Comparison of ENCODE assay signal across 8 cellular contexts in genomic region chr1:113043144-113043488, GRCh38. TPM values are rescaled to one million over a fixed set of nuclear protein-coding genes. Genes with fewer than 3 reads are reported as not detected.
DNase-seq lines count a peak whose midpoint lies in the region; TF ChIP-seq lines count a peak whose summit lies in the region.
"Not testable (repeated sequence)": the region's sequence is repeated elsewhere in the genome, so short reads cannot be mapped to it uniquely, and the experiment has no call there.

No MANE protein-coding gene starts in this region.

- H2BK5ac ChIP-seq in mesendoderm (ENCODE audit: low read length): peak overlapping the region; percentile 66

- not testable (repeated sequence) for H3K4me3 ChIP-seq in Caco-2 (ENCODE audit: low read depth, low read length); colonic mucosa; cardiac muscle cell; mesendoderm (ENCODE audit: low read length); neutrophil (ENCODE audit: low read depth in 1 of 2, low read length in 1 of 2)

- H3K9me3 ChIP-seq in Caco-2; KOPT-K1 (ENCODE audit: insufficient read depth, low read length, poor library complexity, severe bottlenecking); colonic mucosa; cardiac muscle cell (ENCODE audit: low read depth); neutrophil: not testable (repeated sequence)

- H3K36me3 ChIP-seq in Caco-2 (ENCODE audit: control insufficient read depth, insufficient read depth, low read length); KOPT-K1 (ENCODE audit: insufficient read depth, low read length); colonic mucosa; cardiac muscle cell; mesendoderm (ENCODE audit: control insufficient read depth, insufficient read depth, low read length); neutrophil: not testable (repeated sequence)

- POLR2A ChIA-PET in Caco-2 (lab: Charles Lee): interaction anchor here (0.7 to 1.6 kb wide), 3 partner anchors 16 to 31 kb away, joined by 3 to 5 read pairs (median 3); partner anchors contain the start of gene LRIG2

- H3K23ac ChIP-seq in mesendoderm (ENCODE audit: low read length): not testable (repeated sequence)

- H3K4me1 ChIP-seq in Caco-2 (peaks cover 55% of the 10 kb centered on the region), cardiac muscle cell (ENCODE audit: low read depth) (peaks cover 30% of the 10 kb centered on the region), mesendoderm (ENCODE audit: control insufficient read depth, low read depth, low read length) (peaks cover 26% of the 10 kb centered on the region), neutrophil (ENCODE audit: control insufficient read depth in 1 of 2, insufficient read depth in 1 of 2, low read depth in 1 of 2, low read length in 1 of 2) (peaks cover 50 to 53% of the 10 kb centered on the region in 2 experiments)
- H3K4me1 ChIP-seq in colonic mucosa: not testable (repeated sequence)

- peak overlapping the region; percentile 11 for H2BK15ac ChIP-seq in mesendoderm (replicated peaks; ENCODE audit: low read depth)

- H3K4me3 Mint-ChIP-seq in Caco-2 (ENCODE audit: unreplicated experiment): not testable (repeated sequence)

- intact Hi-C loops in Caco-2 (cut with micrococcal nuclease; ENCODE audit: unreplicated experiment): loop anchor here (2.0 to 5.0 kb wide), 2 partner anchors 30 to 66 kb away; partner anchors contain the start of gene LRIG2
- intact Hi-C loops in colonic mucosa (cut with DNase I): loop anchor here (2.0 to 10.0 kb wide), 3 partner anchors 88 to 231 kb away; partner anchors contain the start of gene SLC16A1

- not testable (repeated sequence) for H3K27me3 Mint-ChIP-seq in Caco-2 (ENCODE audit: insufficient read depth, unreplicated experiment)

- not testable (repeated sequence) for BruUV-seq in Caco-2 (replicated peaks; lab: Mats Ljungman, UMichigan)

- not testable (repeated sequence) for TF ChIP-seq CTCF in Caco-2 (IDR thresholded peaks at IDR 0.05; ENCODE audit: insufficient read depth in 1 of 2, low read depth in 1 of 2, low read length in 1 of 2, severe bottlenecking in 1 of 2, unreplicated experiment in 1 of 2); VCaP (conservative IDR thresholded peaks at IDR 0.05); colonic mucosa (IDR thresholded peaks at IDR 0.05); cardiac muscle cell (IDR thresholded peaks at IDR 0.05; ENCODE audit: low read depth, low read length); neutrophil (IDR thresholded peaks at IDR 0.05)

- CTCF ChIA-PET in Caco-2 (lab: Charles Lee): interaction anchor here (0.8 to 3.2 kb wide), 7 partner anchors 21 to 328 kb away, joined by 3 to 34 read pairs (median 5); partner anchors contain the start of genes LRIG2, PPM1J and SLC16A1

- not testable (repeated sequence) for H3K9ac ChIP-seq in colonic mucosa (ENCODE audit: low read depth in 2 of 2, low read length in 2 of 2)
- peak overlapping the region; percentile 50 for H3K9ac ChIP-seq in mesendoderm (ENCODE audit: low read length)

- not testable (repeated sequence) for H4K8ac ChIP-seq in mesendoderm (ENCODE audit: low read depth, low read length)

- peak overlapping the region; percentile 72 for H2AK5ac ChIP-seq in mesendoderm (ENCODE audit: low read length)

- H3K4me2 ChIP-seq in mesendoderm (ENCODE audit: low read length): not testable (repeated sequence)

- H3K18ac ChIP-seq in mesendoderm (ENCODE audit: low read length): peak overlapping the region; percentile 97

- peak overlapping the region; percentile 72 for H4K5ac ChIP-seq in mesendoderm (ENCODE audit: low read length)

- not testable (repeated sequence) for H3K79me2 ChIP-seq in mesendoderm (ENCODE audit: control insufficient read depth, insufficient read depth, low read length)

- H3K56ac ChIP-seq in mesendoderm (ENCODE audit: low read length): peak overlapping the region; percentile 84

- DNase-seq in Caco-2; colonic mucosa; cardiac muscle cell (ENCODE audit: low read depth in 1 of 2, low spot score in 1 of 2); mesendoderm: not testable (repeated sequence)

- H3K27me3 ChIP-seq in Caco-2 (replicated peaks; ENCODE audit: control insufficient read depth, insufficient read depth, low read length); colonic mucosa; cardiac muscle cell; mesendoderm (ENCODE audit: insufficient read depth, low read length, poor library complexity): not testable (repeated sequence)
- peaks cover 43% of the 10 kb centered on the region for H3K27me3 ChIP-seq in neutrophil

- peak overlapping the region; percentile 98 for H3K4ac ChIP-seq in mesendoderm (ENCODE audit: low read depth, low read length)

- not testable (repeated sequence) for H3K36me3 Mint-ChIP-seq in Caco-2 (ENCODE audit: insufficient read depth, unreplicated experiment)

- peak overlapping the region; percentile 76 for H2BK120ac ChIP-seq in mesendoderm (ENCODE audit: low read depth, low read length)

- peaks cover 31% of the 10 kb centered on the region for H3K4me1 Mint-ChIP-seq in Caco-2 (ENCODE audit: low read depth, unreplicated experiment)

- WGBS in mesendoderm (ENCODE audit: extremely low coverage, insufficient coverage, low lambda C conversion rate): no CpG with 5 or more reads among the region's 12 CpGs

- not testable (repeated sequence) for H3K9me3 Mint-ChIP-seq in Caco-2 (ENCODE audit: unreplicated experiment)

- H3K27ac ChIP-seq in KOPT-K1 (ENCODE audit: low read depth, low read length, poor library complexity, severe bottlenecking) (peak overlapping the region; percentile 94), VCaP (0 out of 2 replicates have a peak overlapping the region, but pooled peaks have one; percentile 32), colonic mucosa (peak overlapping the region; percentile 70), cardiac muscle cell (peak overlapping the region; percentile 87), mesendoderm (ENCODE audit: low read depth, low read length) (peak overlapping the region; percentile 98), neutrophil (peak overlapping the region; percentile 49), temporal lobe (ENCODE audit: low read depth, low read length) (peak overlapping the region; percentile 22)

- H3K27ac Mint-ChIP-seq in Caco-2 (ENCODE audit: unreplicated experiment): peak overlapping the region; percentile 81

- H3K79me1 ChIP-seq in mesendoderm (ENCODE audit: low read length): not testable (repeated sequence)

RNA-seq across cellular contexts. Expression of gene LRIG2, which starts 29.9 kb away (rescaled TPM):
- total RNA-seq in Caco-2 (2022) (10.7 and 14.4 TPM in 2 replicates), colonic mucosa (10 to 100 TPM; 12.1 to 13.8 TPM), cardiac muscle cell (8.8 and 15.5 TPM in 2 replicates), temporal lobe (27.5 TPM)
- polyA plus RNA-seq in cardiac muscle cell: 7.2 and 11.5 TPM in 2 replicates
- 5.0 TPM for polyA plus RNA-seq in mesendoderm (2013, experiment 1 of 2)
- 5.3 TPM for polyA plus RNA-seq in mesendoderm (2013, experiment 2 of 2)

Comparison
In these comparisons a context has a peak if more than half of its experiments do, and no peak if none do; other contexts are left out.
1. H3K27ac ChIP-seq: peak in every context shown above with its lines; median percentile 98 in mesendoderm; 94 in KOPT-K1; 87 in cardiac muscle cell; 70 in colonic mucosa; 49 in neutrophil; 32 in VCaP; 22 in temporal lobe.